2 cellular contexts compared by ENCODE assay signal in genomic region chr10:75057680-75058079, GRCh38.
A peak's percentile ranks its signal among the peaks of the same experiment; 100 is the strongest.
TF ChIP-seq lines count a peak whose summit lies in the region.

No MANE protein-coding gene starts in this region.

TF ChIP-seq in HepG2, 621 proteins besides CTCF, POLR2A, EP300 and RAD21:
- no peak for TF ChIP-seq BCL6 (CRISPR knock-in tag; IDR thresholded peaks at IDR 0.05)
- TF ChIP-seq ZNF143 (CRISPR knock-in tag; IDR thresholded peaks at IDR 0.05): peak; percentile 85
- TF ChIP-seq GABPB1 (CRISPR knock-in tag; IDR thresholded peaks at IDR 0.05): peak; percentile 34; the same call in 1 of the 2 replicates
- peak; percentile 32; the same call in 1 of the 2 replicates for TF ChIP-seq HCFC1 (IDR thresholded peaks at IDR 0.05; ENCODE audit: low read depth, low read length)
- 0 out of 2 replicates have a peak, but pooled peaks have one; percentile 13 for TF ChIP-seq ZNF687 (CRISPR knock-in tag; IDR thresholded peaks at IDR 0.05)
- TF ChIP-seq GABPA (IDR thresholded peaks at IDR 0.05; ENCODE audit: low read depth, low read length): no peak
- 0 out of 2 replicates have a peak, but pooled peaks have one; percentile 47 for TF ChIP-seq GABPA (CRISPR knock-in tag; IDR thresholded peaks at IDR 0.05; ENCODE audit: low read depth)
- TF ChIP-seq ZNF549 (CRISPR knock-in tag; IDR thresholded peaks at IDR 0.05): no peak
- peak; percentile 95 for TF ChIP-seq THAP11 (CRISPR knock-in tag; IDR thresholded peaks at IDR 0.05)
- TF ChIP-seq PLRG1 (conservative IDR thresholded peaks at IDR 0.05): no peak

TF ChIP-seq in K562, 482 proteins besides CTCF, POLR2A, EP300 and RAD21 (continues in another document):
- TF ChIP-seq SRSF1 (IDR thresholded peaks at IDR 0.05; ENCODE audit: low read depth, low read length) (no peak), ZSCAN29 (IDR thresholded peaks at IDR 0.05) (no peak), ZEB2 (IDR thresholded peaks at IDR 0.05) (no peak), XRCC3 (IDR thresholded peaks at IDR 0.05) (no peak), TGIF2 (CRISPR knock-in tag; IDR thresholded peaks at IDR 0.05) (no peak), C11orf30 (IDR thresholded peaks at IDR 0.05; ENCODE audit: low read depth) (no peak), ZBTB8A (IDR thresholded peaks at IDR 0.05; ENCODE audit: partially characterized antibody) (no peak), DNMT1 (IDR thresholded peaks at IDR 0.05) (no peak), ZNF146 (CRISPR knock-in tag; IDR thresholded peaks at IDR 0.05; ENCODE audit: unreplicated experiment) (no peak), PHB2 (IDR thresholded peaks at IDR 0.05; ENCODE audit: low read depth) (no peak), ETV6 (IDR thresholded peaks at IDR 0.05; ENCODE audit: borderline replicate concordance in 1 of 2, low read depth in 2 of 2, low read length in 1 of 2) (no peak), ETV6 (CRISPR knock-in tag; IDR thresholded peaks at IDR 0.05; ENCODE audit: borderline replicate concordance) (no peak), ZMIZ1 (IDR thresholded peaks at IDR 0.05; ENCODE audit: low read depth in 2 of 2, low read length in 2 of 2) (no peak), HCFC1 (IDR thresholded peaks at IDR 0.05; ENCODE audit: low read depth, low read length) (peak; percentile 85), SIX5 (IDR thresholded peaks at IDR 0.05; ENCODE audit: borderline replicate concordance in 1 of 2, insufficient read depth in 1 of 2, low read depth in 1 of 2, low read length in 2 of 2) (peak; percentile 58 to 60; a peak in 3 of 4 replicates), HBP1 (CRISPR knock-in tag; IDR thresholded peaks at IDR 0.05) (no peak), ZNF655 (CRISPR knock-in tag; IDR thresholded peaks at IDR 0.05) (no peak), HOMEZ (CRISPR knock-in tag; IDR thresholded peaks at IDR 0.05) (no peak), ZNF134 (CRISPR knock-in tag; conservative IDR thresholded peaks at IDR 0.05) (no peak), ZNF212 (CRISPR knock-in tag; IDR thresholded peaks at IDR 0.05) (no peak), IRF2 (CRISPR knock-in tag; IDR thresholded peaks at IDR 0.05) (no peak), THAP12 (CRISPR knock-in tag; IDR thresholded peaks at IDR 0.05) (no peak), PRDM10 (IDR thresholded peaks at IDR 0.05; ENCODE audit: partially characterized antibody) (no peak), GTF2A2 (tag; IDR thresholded peaks at IDR 0.05) (no peak), AFF1 (IDR thresholded peaks at IDR 0.05; ENCODE audit: low read depth in 1 of 2, partially characterized antibody in 2 of 2) (peak in 1 of 2 experiments; percentile 93), BRF2 (IDR thresholded peaks at IDR 0.05; ENCODE audit: borderline replicate concordance, insufficient read depth, insufficient read length) (no peak), TBL1XR1 (IDR thresholded peaks at IDR 0.05; ENCODE audit: low read length in 2 of 2) (no peak), SMARCA4 (IDR thresholded peaks at IDR 0.05) (no peak), SPI1 (IDR thresholded peaks at IDR 0.05; ENCODE audit: borderline replicate concordance, low read depth, low read length) (peak; percentile 46; the same call in 1 of the 2 replicates), E2F5 (CRISPR knock-in tag; IDR thresholded peaks at IDR 0.05) (no peak), HNRNPUL1 (IDR thresholded peaks at IDR 0.05; ENCODE audit: low read length) (no peak), XRCC5 (IDR thresholded peaks at IDR 0.05; ENCODE audit: low read depth, low read length) (no peak)
